ENCODE assay signal across 1 cellular context in genomic region chr15:92104069-92104468, GRCh38.
TF ChIP-seq lines count a peak whose summit lies in the region.

No MANE protein-coding gene starts in this region.

TF ChIP-seq in WTC11, 78 proteins besides CTCF, POLR2A, EP300 and RAD21 (continued from another document):
- no peak for TF ChIP-seq NFATC4 (CRISPR knock-in tag; IDR thresholded peaks at IDR 0.05)
- TF ChIP-seq AR (CRISPR knock-in tag; IDR thresholded peaks at IDR 0.05): no peak
- no peak for TF ChIP-seq TEAD4 (CRISPR knock-in tag; IDR thresholded peaks at IDR 0.05)
- no peak for TF ChIP-seq NFE2L1 (CRISPR knock-in tag; IDR thresholded peaks at IDR 0.05)
- no peak for TF ChIP-seq SMAD3 (CRISPR knock-in tag; IDR thresholded peaks at IDR 0.05; ENCODE audit: borderline replicate concordance)
- no peak for TF ChIP-seq NFYB (CRISPR knock-in tag; conservative IDR thresholded peaks at IDR 0.05; ENCODE audit: low read depth)
- no peak for TF ChIP-seq E2F4 (CRISPR knock-in tag; IDR thresholded peaks at IDR 0.05; ENCODE audit: borderline replicate concordance, low read depth)
- no peak for TF ChIP-seq USF1 (CRISPR knock-in tag; IDR thresholded peaks at IDR 0.05)
- no peak for TF ChIP-seq ZNF416 (CRISPR knock-in tag; IDR thresholded peaks at IDR 0.05)
